Comparison of ENCODE assay signal across 10 cellular contexts in genomic region chr11:47464479-47464878, GRCh38. TPM values are rescaled to one million over a fixed set of nuclear protein-coding genes. Genes with fewer than 3 reads are reported as not detected.
A peak's percentile ranks its signal among the peaks of the same experiment; 100 is the strongest.
DNase-seq lines count a peak whose midpoint lies in the region; ATAC-seq and TF ChIP-seq lines count a peak whose summit lies in the region.
"Had no signal": no experiment of that assay in that cellular context is flagged by ENCODE, and none has a peak within 500 bp of the region (broad histone marks: within the 10 kb centered on the region; RNA-seq: fewer than 3 reads in every experiment).

No MANE protein-coding gene starts in this region.

- no peak overlapping the region for H3K27ac ChIP-seq in endodermal cell (ENCODE audit: low read depth, low read length)

- peak overlapping the region; percentile 66 for H3K27ac Mint-ChIP-seq in endodermal cell

- no peaks in the 10 kb centered on the region for H3K27me3 Mint-ChIP-seq in endodermal cell (ENCODE audit: insufficient read depth)

- H3K9me3 Mint-ChIP-seq in endodermal cell: no peaks in the 10 kb centered on the region

- H3K27me3 ChIP-seq in endodermal cell (ENCODE audit: control insufficient read depth, insufficient read depth, low read length, poor library complexity, severe bottlenecking): no peaks in the 10 kb centered on the region
- H3K27me3 ChIP-seq: tibial nerve had no signal

- DNase-seq in Daoy (ENCODE audit: low read depth) (peak; percentile 58), NCI-H2081 (lab: John Stamatoyannopoulos, UW) (peak; percentile 55 to 58), endodermal cell (peak; percentile 59), SHP77 (lab: John Stamatoyannopoulos, UW) (no peak), UCSD-AML1 (lab: John Stamatoyannopoulos, UW; ENCODE audit: unreplicated experiment) (no peak)
- DNase-seq: Calu3, NCI-H1694, T-helper 9 cell had no signal

- H3K36me3 Mint-ChIP-seq in endodermal cell (ENCODE audit: low read depth): peaks cover 58% of the 10 kb centered on the region

- H3K9ac ChIP-seq in endodermal cell (ENCODE audit: extremely low read depth, low read length, poor library complexity, severe bottlenecking): no peak overlapping the region

- no peak for TF ChIP-seq CTCF in endodermal cell (conservative IDR thresholded peaks at IDR 0.05)

- peaks cover 10% of the 10 kb centered on the region for H3K4me1 ChIP-seq in endodermal cell (ENCODE audit: control insufficient read depth, insufficient read depth, low read length)

- H3K4me1 Mint-ChIP-seq in endodermal cell: peaks cover 26% of the 10 kb centered on the region

- H3K4me3 ChIP-seq in endodermal cell (ENCODE audit: low read length): no peak overlapping the region
- H3K4me3 ChIP-seq: tibial nerve had no signal

- H3K9me3 ChIP-seq in endodermal cell (ENCODE audit: control insufficient read depth, low read length): no peaks in the 10 kb centered on the region
- H3K9me3 ChIP-seq: tibial nerve had no signal

- H3K4me3 Mint-ChIP-seq in endodermal cell: no peak overlapping the region

- peaks cover 81% of the 10 kb centered on the region for H3K36me3 ChIP-seq in endodermal cell (ENCODE audit: control insufficient read depth, insufficient read depth, low read length)

- 92% methylated on average over 5 of the region's 5 CpGs; no CpG with 5 or more reads in 1 of the 2 experiments for WGBS in endodermal cell (ENCODE audit: insufficient coverage in 1 of 2, insufficient read length in 1 of 2), 2 experiments

- ATAC-seq in GM18517 (IDR thresholded peaks at IDR 0.05; ENCODE audit: unreplicated experiment): no peak

RNA-seq across cellular contexts. Expression of gene RAPSN, which starts 15.5 kb away (rescaled TPM):
- total RNA-seq in Daoy (2014; rRNA removed; shearing (Covaris generic)): not detected in 2 replicates
- under 1 TPM; 0.40 to 0.64 TPM for total RNA-seq in endodermal cell
- polyA plus RNA-seq in endodermal cell (2013, experiment 1 of 2): not detected
- polyA plus RNA-seq in endodermal cell (2013, experiment 2 of 2): 0.33 TPM

RNA-seq across cellular contexts. Expression of gene PSMC3, which starts 38.2 kb away (rescaled TPM):
- 272 and 370 TPM in 2 replicates for total RNA-seq in Daoy (2014; rRNA removed; shearing (Covaris generic))
- 100 to 1,000 TPM; 152 to 175 TPM for total RNA-seq in endodermal cell
- 124 TPM for polyA plus RNA-seq in endodermal cell (2013, experiment 1 of 2)
- polyA plus RNA-seq in endodermal cell (2013, experiment 2 of 2): 129 TPM

RNA-seq across cellular contexts. Expression of gene SLC39A13, which starts 56.1 kb away (rescaled TPM):
- 29.8 and 50.5 TPM in 2 replicates for total RNA-seq in Daoy (2014; rRNA removed; shearing (Covaris generic))
- total RNA-seq in endodermal cell: 10 to 100 TPM; 34.7 to 40.4 TPM
- 38.8 TPM for polyA plus RNA-seq in endodermal cell (2013, experiment 1 of 2)
- 31.4 TPM for polyA plus RNA-seq in endodermal cell (2013, experiment 2 of 2)

Comparison
In these comparisons a context has a peak if more than half of its experiments do, and no peak if none do; other contexts are left out.
1. DNase-seq: peak in Daoy (single experiment), NCI-H2081 (2 of 2) and endodermal cell (single experiment); none in SHP77 (0 of 2) and UCSD-AML1 (single experiment).